ENCODE assay signal across 22 cellular contexts in the genomic region with DNA sequence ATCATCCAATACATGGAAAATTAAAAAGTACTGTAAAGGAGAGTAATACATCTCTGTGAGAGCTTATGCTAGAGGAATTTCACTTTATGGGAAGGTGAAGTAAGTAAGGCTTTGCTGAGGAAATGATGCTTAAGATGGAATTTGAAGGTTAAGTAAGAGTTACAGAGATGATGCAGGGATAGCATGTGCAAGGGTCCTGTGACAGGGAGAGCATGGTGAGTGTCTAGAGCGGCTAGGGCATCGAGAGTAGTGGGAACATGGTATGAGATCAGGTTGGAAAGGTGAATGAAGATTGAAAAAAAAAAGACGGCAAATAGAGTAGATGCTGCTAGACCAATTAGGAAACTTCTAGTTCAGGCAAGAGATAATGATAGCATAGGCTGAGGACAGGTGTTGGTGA. TPM values are rescaled to one million over a fixed set of nuclear protein-coding genes. Genes with fewer than 3 reads are reported as not detected.
"Had no signal": no experiment of that assay in that cellular context is flagged by ENCODE, and none has a peak within 500 bp of the region (broad histone marks: within the 10 kb centered on the region; RNA-seq: fewer than 3 reads in every experiment).

No MANE protein-coding gene starts in this region.

- H3K9me3 Mint-ChIP-seq: activated CD4-positive, alpha-beta memory T cell treated with anti-CD3 and anti-CD28 coated beads for 36 hours; natural killer cell; stimulated activated naive CD8-positive, alpha-beta T cell treated with anti-CD3 and anti-CD28 coated beads, Interleukin-15, Interleukin-2, amounts not matched to agents 100 ng/mL and 50 ng/mL, for 24 hours had no signal

- H3K27ac ChIP-seq: body of pancreas had no signal

- H3K27ac Mint-ChIP-seq: activated CD4-positive, alpha-beta memory T cell treated with anti-CD3 and anti-CD28 coated beads for 36 hours; natural killer cell; stimulated activated naive CD8-positive, alpha-beta T cell treated with anti-CD3 and anti-CD28 coated beads, Interleukin-15, Interleukin-2, amounts not matched to agents 100 ng/mL and 50 ng/mL, for 24 hours had no signal

- H3K36me3 Mint-ChIP-seq: natural killer cell had no signal

- H3K36me3 ChIP-seq: prostate gland had no signal

- H3K4me3 ChIP-seq: body of pancreas, lung, prostate gland, skin epidermis, upper lobe of left lung had no signal

- H3K9me3 ChIP-seq: body of pancreas, prostate gland, upper lobe of left lung had no signal

- H3K27me3 Mint-ChIP-seq: activated CD4-positive, alpha-beta memory T cell treated with anti-CD3 and anti-CD28 coated beads for 36 hours; stimulated activated naive CD8-positive, alpha-beta T cell treated with anti-CD3 and anti-CD28 coated beads, Interleukin-15, Interleukin-2, amounts not matched to agents 100 ng/mL and 50 ng/mL, for 24 hours had no signal

- H3K4me1 ChIP-seq: body of pancreas, prostate gland, upper lobe of left lung had no signal

- H3K4me1 Mint-ChIP-seq: natural killer cell had no signal

- H3K27me3 ChIP-seq: body of pancreas, upper lobe of left lung had no signal

- H3K4me3 Mint-ChIP-seq: activated CD4-positive, alpha-beta memory T cell treated with anti-CD3 and anti-CD28 coated beads for 36 hours; natural killer cell; stimulated activated naive CD8-positive, alpha-beta T cell treated with anti-CD3 and anti-CD28 coated beads, Interleukin-15, Interleukin-2, amounts not matched to agents 100 ng/mL and 50 ng/mL, for 24 hours had no signal

- DNase-seq: activated CD4-positive, alpha-beta memory T cell treated with anti-CD3 and anti-CD28 coated beads for 36 hours; activated CD4-positive, alpha-beta T cell treated with anti-CD3 and anti-CD28 coated beads for 48 hours; activated naive CD4-positive, alpha-beta T cell treated with Interleukin-2 at 50 U/mL for 16 hours; activated T-cell treated with anti-CD3 and anti-CD28 coated beads, Interleukin-2, amount 50 U/mL, for 48 hours; amygdala; body of pancreas; effector memory CD4-positive, alpha-beta T cell; kidney; natural killer cell; right cardiac atrium; stimulated activated CD4-positive, alpha-beta T cell treated with anti-CD3 and anti-CD28 coated beads, Interleukin-1b, Interleukin-23, amount 100 ng/mL, for 48 hours; upper lobe of left lung had no signal

RNA-seq across cellular contexts. Expression of gene SRSF12, which starts 42.8 kb away (rescaled TPM):
- total RNA-seq: T-helper 2 cell treated with Interferon-gamma antibody and Interleukin-4, amounts not matched to agents 100 ng/mL and 5 ng/mL, for 36 hours had no signal

RNA-seq across cellular contexts. Expression of gene GABRR1, which starts 56.5 kb away (rescaled TPM):
- total RNA-seq: activated CD4-positive, alpha-beta memory T cell treated with anti-CD3 and anti-CD28 coated beads for 36 hours; body of pancreas; cardiac septum; dermis microvascular lymphatic vessel endothelial cell; endothelial cell of umbilical vein; kidney; lung; osteocyte; right cardiac atrium; T-helper 2 cell treated with Interferon-gamma antibody and Interleukin-4, amounts not matched to agents 100 ng/mL and 5 ng/mL, for 36 hours; temporal lobe; upper lobe of left lung had no signal
- polyA plus RNA-seq: endothelial cell of umbilical vein, lung, right cardiac atrium had no signal
